In genomic region chr20:33162313-33162712, GRCh38 we compare ENCODE assay signal across 28 cellular contexts. TPM values are rescaled to one million over a fixed set of nuclear protein-coding genes. Genes with fewer than 3 reads are reported as not detected.
"Had no signal": no experiment of that assay in that cellular context is flagged by ENCODE, and none has a peak within 500 bp of the region (broad histone marks: within the 10 kb centered on the region; RNA-seq: fewer than 3 reads in every experiment).

No MANE protein-coding gene starts in this region.

- H3K36me3 Mint-ChIP-seq: IgD-negative memory B cell had no signal

- ATAC-seq: K562, Panc1, PC-3, Right ventricle myocardium inferior, SK-N-SH treated with all-trans-retinoic acid at 6 μM for 48 hours had no signal

- DNase-seq: NCI-H1092, NCI-H1105 treated with DMSO at 0.1 percent for 48 hours, NCI-H1417 treated with DMSO at 0.1 percent for 48 hours, NCI-H146, NCI-H1694 treated with DMSO at 0.1 percent for 48 hours, NCI-H1930, NCI-H2081, NCI-H2107, NCI-H2171, NCI-H226, NCI-H446, NCI-H510A, NCI-H524 treated with DMSO at 0.1 percent for 48 hours, NCI-H774, PC-3, SHP77 treated with DMSO at 0.1 percent for 48 hours, SJCRH30 had no signal

- H3K4me3 Mint-ChIP-seq: IgD-negative memory B cell had no signal

- H3K36me3 ChIP-seq: SJCRH30 had no signal

- H3K9me3 ChIP-seq: SJCRH30 had no signal

- H3K4me3 ChIP-seq: K562, SJCRH30 had no signal

- H3K27ac Mint-ChIP-seq: IgD-negative memory B cell had no signal

- H3K4me1 ChIP-seq: SJCRH30 had no signal

- H3K9me3 Mint-ChIP-seq: IgD-negative memory B cell had no signal

- H3K4me2 ChIP-seq: KMS-11 had no signal

- H3K9ac ChIP-seq: KMS-11 had no signal

- H3K27ac ChIP-seq: HL-60, KMS-11, RWPE1, SJCRH30 had no signal

RNA-seq across cellular contexts. Expression of gene BPIFA2, which starts 5.6 kb away (rescaled TPM):
- total RNA-seq: K562, LHCN-M2, MCF 10A, OCI-LY7, PC-3, Right ventricle myocardium inferior, SJCRH30 had no signal

RNA-seq across cellular contexts. Expression of gene BPIFA3, which starts 54.8 kb away (rescaled TPM):
- total RNA-seq: K562, LHCN-M2, MCF 10A, OCI-LY7, PC-3, Right ventricle myocardium inferior, SJCRH30 had no signal
